ENCODE assay signal across 1 cellular context in the genomic region with DNA sequence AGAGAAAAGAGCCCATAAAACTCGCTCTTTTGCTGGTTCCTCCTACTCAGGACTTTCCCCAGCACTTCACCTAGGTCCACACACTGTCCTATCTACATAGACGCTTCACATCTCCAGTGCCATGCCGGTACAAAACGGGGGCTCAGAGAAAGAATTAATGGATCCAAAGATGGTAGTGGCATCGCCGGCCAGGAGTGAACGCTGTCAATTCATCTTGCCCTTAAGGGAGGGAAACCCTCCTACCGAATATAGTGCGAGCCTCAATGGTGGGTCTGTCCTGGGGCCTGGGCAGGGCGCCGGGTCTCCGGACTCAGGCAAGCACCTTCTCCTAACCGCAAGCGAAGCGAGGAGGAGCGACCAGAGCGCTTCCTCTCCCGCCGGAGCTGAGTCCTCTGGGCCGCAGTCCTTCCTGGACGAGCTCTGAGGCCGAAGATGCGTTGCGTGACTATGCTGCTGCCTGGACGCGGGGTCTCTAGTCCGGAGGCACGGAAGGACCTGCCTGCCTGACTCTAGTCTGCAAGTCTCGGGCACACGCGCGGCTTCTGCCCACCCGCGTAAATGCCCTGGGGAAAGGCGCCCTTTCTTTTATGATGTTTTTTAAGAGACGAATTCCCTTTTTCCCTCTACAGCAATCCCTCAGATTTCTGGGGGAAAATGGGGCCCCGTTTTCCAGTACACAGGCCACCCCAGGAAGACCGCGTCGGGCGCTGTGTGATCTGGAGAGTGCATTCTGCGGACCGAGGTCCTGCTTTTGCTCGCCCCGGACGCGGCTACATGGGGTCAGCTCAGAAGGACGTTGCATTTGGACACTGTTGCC.
TF ChIP-seq lines count a peak whose summit lies in the region.

No MANE protein-coding gene starts in this region.

TF ChIP-seq in H1, 55 proteins besides CTCF, POLR2A, EP300 and RAD21:
- TF ChIP-seq, protein P1, sequence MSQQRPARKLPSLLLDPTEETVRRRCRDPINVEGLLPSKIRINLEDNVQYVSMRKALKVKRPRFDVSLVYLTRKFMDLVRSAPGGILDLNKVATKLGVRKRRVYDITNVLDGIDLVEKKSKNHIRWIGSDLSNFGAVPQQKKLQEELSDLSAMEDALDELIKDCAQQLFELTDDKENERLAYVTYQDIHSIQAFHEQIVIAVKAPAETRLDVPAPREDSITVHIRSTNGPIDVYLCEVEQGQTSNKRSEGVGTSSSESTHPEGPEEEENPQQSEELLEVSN (IDR thresholded peaks at IDR 0.05): no peak
- TF ChIP-seq, protein P2, sequence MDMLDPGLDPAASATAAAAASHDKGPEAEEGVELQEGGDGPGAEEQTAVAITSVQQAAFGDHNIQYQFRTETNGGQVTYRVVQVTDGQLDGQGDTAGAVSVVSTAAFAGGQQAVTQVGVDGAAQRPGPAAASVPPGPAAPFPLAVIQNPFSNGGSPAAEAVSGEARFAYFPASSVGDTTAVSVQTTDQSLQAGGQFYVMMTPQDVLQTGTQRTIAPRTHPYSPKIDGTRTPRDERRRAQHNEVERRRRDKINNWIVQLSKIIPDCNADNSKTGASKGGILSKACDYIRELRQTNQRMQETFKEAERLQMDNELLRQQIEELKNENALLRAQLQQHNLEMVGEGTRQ (IDR thresholded peaks at IDR 0.05; ENCODE audit: low read length): no peak
- TF ChIP-seq CHD2 (IDR thresholded peaks at IDR 0.05; ENCODE audit: low read length) (no peak), BCL11A (IDR thresholded peaks at IDR 0.05; ENCODE audit: low read depth in 2 of 2, low read length in 2 of 2) (no peak), TBP (IDR thresholded peaks at IDR 0.05; ENCODE audit: low read depth, low read length) (no peak), ASH2L (IDR thresholded peaks at IDR 0.05; ENCODE audit: low read length) (peak; percentile 27), CTBP2 (IDR thresholded peaks at IDR 0.05; ENCODE audit: borderline replicate concordance, insufficient read depth, insufficient read length, low read length) (peak; percentile 73), RNF2 (IDR thresholded peaks at IDR 0.05; ENCODE audit: borderline replicate concordance, low read depth, low read length, missing control alignments, poor library complexity, severe bottlenecking) (peak; percentile 94), CEBPB (IDR thresholded peaks at IDR 0.05; ENCODE audit: low read depth, low read length) (no peak), FOSL1 (IDR thresholded peaks at IDR 0.05; ENCODE audit: insufficient read depth, low read depth, low read length) (no peak), SP1 (IDR thresholded peaks at IDR 0.05; ENCODE audit: low read depth, low read length) (no peak), EGR1 (IDR thresholded peaks at IDR 0.05; ENCODE audit: borderline replicate concordance, low read depth, low read length) (no peak), POLR2AphosphoS5 (IDR thresholded peaks at IDR 0.05; ENCODE audit: low read depth, low read length) (no peak), KDM1A (IDR thresholded peaks at IDR 0.05; ENCODE audit: borderline replicate concordance, low read length) (no peak), RFX5 (IDR thresholded peaks at IDR 0.05; ENCODE audit: borderline replicate concordance, low read depth, low read length) (no peak), TCF12 (IDR thresholded peaks at IDR 0.05; ENCODE audit: low read depth, low read length) (no peak), KDM4A (IDR thresholded peaks at IDR 0.05; ENCODE audit: low read depth, low read length, severe bottlenecking) (peak; percentile 76), CREB1 (IDR thresholded peaks at IDR 0.05) (no peak; the same call in 1 of the 2 replicates), SUZ12 (IDR thresholded peaks at IDR 0.05; ENCODE audit: low read length) (peak; percentile 99), SIX5 (IDR thresholded peaks at IDR 0.05; ENCODE audit: low read depth, low read length) (no peak), CBX8 (IDR thresholded peaks at IDR 0.05; ENCODE audit: borderline replicate concordance, low read depth, low read length) (no peak), EZH2 (IDR thresholded peaks at IDR 0.05; ENCODE audit: low read depth, low read length, severe bottlenecking) (peak; percentile 99), RXRA (IDR thresholded peaks at IDR 0.05; ENCODE audit: insufficient read depth, low read depth, low read length) (no peak), SRF (IDR thresholded peaks at IDR 0.05; ENCODE audit: low read depth, low read length) (no peak), SP4 (IDR thresholded peaks at IDR 0.05; ENCODE audit: low read length) (no peak), NANOG (IDR thresholded peaks at IDR 0.05; ENCODE audit: insufficient read depth, low read depth, low read length, poor library complexity, severe bottlenecking) (no peak), CBX5 (IDR thresholded peaks at IDR 0.05; ENCODE audit: low read depth, low read length) (no peak)
- TF ChIP-seq, protein P3, sequence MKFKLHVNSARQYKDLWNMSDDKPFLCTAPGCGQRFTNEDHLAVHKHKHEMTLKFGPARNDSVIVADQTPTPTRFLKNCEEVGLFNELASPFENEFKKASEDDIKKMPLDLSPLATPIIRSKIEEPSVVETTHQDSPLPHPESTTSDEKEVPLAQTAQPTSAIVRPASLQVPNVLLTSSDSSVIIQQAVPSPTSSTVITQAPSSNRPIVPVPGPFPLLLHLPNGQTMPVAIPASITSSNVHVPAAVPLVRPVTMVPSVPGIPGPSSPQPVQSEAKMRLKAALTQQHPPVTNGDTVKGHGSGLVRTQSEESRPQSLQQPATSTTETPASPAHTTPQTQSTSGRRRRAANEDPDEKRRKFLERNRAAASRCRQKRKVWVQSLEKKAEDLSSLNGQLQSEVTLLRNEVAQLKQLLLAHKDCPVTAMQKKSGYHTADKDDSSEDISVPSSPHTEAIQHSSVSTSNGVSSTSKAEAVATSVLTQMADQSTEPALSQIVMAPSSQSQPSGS (IDR thresholded peaks at IDR 0.05; ENCODE audit: low read length): no peak
- TF ChIP-seq, protein P4, sequence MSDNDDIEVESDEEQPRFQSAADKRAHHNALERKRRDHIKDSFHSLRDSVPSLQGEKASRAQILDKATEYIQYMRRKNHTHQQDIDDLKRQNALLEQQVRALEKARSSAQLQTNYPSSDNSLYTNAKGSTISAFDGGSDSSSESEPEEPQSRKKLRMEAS (IDR thresholded peaks at IDR 0.05): 0 out of 2 replicates have a peak, but pooled peaks have one; percentile 10
